In the genomic region with DNA sequence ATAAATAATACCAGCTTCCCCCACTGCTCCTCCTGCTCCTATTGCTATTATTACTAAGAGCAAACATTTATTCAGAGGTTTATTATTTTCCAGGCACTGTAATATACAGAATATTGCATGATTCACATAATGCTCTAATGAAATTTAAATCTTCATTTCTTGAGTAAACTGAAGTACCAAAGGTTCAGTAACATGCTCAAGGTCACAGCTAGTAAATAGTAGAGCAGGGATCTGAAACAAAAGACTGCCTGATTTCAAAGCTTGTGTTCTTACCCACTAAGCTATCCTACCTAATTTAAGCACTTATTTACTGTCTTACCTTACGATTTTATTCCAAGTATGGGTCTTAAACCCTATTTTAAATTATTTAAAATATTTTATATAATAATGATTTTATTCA, we compare ENCODE assay signal across 7 cellular contexts.
"Had no signal": no experiment of that assay in that cellular context is flagged by ENCODE, and none has a peak within 500 bp of the region (broad histone marks: within the 10 kb centered on the region; RNA-seq: fewer than 3 reads in every experiment).

No MANE protein-coding gene starts in this region.

- H3K4me3 ChIP-seq: GM23248 had no signal

- DNase-seq: GM23248, GOT3, H9, HCEC 1CT, KBM-7 had no signal

- H3K27ac ChIP-seq: GM23248, KMS-11 had no signal

- H3K9ac ChIP-seq: GM23248, KMS-11 had no signal

- H3K4me2 ChIP-seq: KMS-11 had no signal

- FAIRE-seq: HTR-8/SVneo had no signal

- H2AFZ ChIP-seq: GM23248 had no signal
